2 cellular contexts compared by ENCODE assay signal in the genomic region with DNA sequence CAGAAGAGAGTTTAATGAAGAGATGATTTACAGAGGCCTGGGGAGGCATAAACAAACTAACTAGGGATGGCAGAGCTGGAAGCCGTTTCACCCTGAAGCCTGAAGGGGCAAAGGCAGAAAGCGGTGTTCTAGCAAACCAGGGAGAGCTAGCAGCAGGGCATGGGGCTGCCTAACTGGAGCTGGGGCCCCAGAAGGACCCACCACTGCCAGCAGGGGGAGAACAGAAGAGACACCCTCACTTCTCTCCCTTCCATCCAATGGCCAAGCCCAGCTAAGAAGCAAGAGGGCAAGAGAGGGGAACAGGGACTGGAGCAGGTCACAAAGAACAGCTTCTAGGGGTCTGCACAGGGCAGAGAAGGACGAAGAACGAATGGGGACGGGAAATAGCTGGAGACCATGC.
TF ChIP-seq lines count a peak whose summit lies in the region.

No MANE protein-coding gene starts in this region.

TF ChIP-seq in HEK293, 187 proteins besides CTCF, POLR2A, EP300 and RAD21 (continued from another document):
- TF ChIP-seq, protein P1, sequence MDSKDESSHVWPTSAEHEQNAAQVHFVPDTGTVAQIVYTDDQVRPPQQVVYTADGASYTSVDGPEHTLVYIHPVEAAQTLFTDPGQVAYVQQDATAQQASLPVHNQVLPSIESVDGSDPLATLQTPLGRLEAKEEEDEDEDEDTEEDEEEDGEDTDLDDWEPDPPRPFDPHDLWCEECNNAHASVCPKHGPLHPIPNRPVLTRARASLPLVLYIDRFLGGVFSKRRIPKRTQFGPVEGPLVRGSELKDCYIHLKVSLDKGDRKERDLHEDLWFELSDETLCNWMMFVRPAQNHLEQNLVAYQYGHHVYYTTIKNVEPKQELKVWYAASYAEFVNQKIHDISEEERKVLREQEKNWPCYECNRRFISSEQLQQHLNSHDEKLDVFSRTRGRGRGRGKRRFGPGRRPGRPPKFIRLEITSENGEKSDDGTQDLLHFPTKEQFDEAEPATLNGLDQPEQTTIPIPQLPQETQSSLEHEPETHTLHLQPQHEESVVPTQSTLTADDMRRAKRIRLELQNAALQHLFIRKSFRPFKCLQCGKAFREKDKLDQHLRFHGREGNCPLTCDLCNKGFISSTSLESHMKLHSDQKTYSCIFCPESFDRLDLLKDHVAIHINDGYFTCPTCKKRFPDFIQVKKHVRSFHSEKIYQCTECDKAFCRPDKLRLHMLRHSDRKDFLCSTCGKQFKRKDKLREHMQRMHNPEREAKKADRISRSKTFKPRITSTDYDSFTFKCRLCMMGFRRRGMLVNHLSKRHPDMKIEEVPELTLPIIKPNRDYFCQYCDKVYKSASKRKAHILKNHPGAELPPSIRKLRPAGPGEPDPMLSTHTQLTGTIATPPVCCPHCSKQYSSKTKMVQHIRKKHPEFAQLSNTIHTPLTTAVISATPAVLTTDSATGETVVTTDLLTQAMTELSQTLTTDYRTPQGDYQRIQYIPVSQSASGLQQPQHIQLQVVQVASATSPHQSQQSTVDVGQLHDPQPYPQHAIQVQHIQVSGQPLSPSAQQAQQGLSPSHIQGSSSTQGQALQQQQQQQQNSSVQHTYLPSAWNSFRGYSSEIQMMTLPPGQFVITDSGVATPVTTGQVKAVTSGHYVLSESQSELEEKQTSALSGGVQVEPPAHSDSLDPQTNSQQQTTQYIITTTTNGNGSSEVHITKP (tag by site-specific recombination; IDR thresholded peaks at IDR 0.05), result peak; percentile 59
- TF ChIP-seq ZNF677 (tag by site-specific recombination; IDR thresholded peaks at IDR 0.05) (no peak), FEZF1 (tag by site-specific recombination; IDR thresholded peaks at IDR 0.05) (peak; percentile 27; the same call in 1 of the 2 replicates)
TF ChIP-seq in HEK293: peak in this region for 2.

TF ChIP-seq in WTC11, 78 proteins besides CTCF, POLR2A, EP300 and RAD21 (continued from another document):
- TF ChIP-seq, protein P2, sequence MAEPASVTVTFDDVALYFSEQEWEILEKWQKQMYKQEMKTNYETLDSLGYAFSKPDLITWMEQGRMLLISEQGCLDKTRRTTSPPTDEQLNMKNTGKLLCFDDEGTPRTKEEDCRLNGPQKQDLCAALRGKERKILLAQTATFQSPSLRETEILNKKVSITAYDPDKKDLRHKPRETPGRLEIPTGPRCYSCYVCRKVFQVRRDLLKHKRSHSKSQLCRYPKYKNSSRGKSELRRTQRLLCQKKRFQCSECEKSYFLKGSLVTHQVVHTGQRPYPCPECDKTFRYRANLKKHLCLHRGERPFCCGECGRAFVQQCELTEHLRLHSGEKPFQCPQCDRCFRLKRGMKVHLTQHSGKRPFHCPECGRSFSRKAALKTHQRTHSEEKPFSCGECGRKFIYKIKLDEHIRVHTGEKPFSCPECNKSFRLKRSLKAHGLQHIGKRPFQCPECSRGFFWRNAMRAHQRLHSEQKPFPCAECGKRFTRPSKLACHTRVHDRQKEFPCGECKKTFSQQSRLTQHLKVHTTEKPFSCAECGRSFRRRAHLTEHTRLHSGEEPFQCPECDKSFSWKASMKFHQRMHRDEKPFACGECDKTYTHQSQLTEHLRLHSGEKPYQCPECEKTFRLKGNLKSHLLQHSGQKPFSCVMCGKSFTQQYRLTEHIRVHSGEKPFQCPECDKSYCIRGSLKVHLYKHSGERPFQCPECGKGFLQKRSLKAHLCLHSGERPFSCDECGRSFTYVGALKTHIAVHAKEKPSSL (CRISPR knock-in tag; conservative IDR thresholded peaks at IDR 0.05), result no peak
- TF ChIP-seq, protein P3, sequence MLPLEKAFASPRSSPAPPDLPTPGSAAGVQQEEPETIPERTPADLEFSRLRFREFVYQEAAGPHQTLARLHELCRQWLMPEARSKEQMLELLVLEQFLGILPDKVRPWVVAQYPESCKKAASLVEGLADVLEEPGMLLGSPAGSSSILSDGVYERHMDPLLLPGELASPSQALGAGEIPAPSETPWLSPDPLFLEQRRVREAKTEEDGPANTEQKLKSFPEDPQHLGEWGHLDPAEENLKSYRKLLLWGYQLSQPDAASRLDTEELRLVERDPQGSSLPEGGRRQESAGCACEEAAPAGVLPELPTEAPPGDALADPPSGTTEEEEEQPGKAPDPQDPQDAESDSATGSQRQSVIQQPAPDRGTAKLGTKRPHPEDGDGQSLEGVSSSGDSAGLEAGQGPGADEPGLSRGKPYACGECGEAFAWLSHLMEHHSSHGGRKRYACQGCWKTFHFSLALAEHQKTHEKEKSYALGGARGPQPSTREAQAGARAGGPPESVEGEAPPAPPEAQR (CRISPR knock-in tag; IDR thresholded peaks at IDR 0.05), result no peak
- TF ChIP-seq, protein P4, sequence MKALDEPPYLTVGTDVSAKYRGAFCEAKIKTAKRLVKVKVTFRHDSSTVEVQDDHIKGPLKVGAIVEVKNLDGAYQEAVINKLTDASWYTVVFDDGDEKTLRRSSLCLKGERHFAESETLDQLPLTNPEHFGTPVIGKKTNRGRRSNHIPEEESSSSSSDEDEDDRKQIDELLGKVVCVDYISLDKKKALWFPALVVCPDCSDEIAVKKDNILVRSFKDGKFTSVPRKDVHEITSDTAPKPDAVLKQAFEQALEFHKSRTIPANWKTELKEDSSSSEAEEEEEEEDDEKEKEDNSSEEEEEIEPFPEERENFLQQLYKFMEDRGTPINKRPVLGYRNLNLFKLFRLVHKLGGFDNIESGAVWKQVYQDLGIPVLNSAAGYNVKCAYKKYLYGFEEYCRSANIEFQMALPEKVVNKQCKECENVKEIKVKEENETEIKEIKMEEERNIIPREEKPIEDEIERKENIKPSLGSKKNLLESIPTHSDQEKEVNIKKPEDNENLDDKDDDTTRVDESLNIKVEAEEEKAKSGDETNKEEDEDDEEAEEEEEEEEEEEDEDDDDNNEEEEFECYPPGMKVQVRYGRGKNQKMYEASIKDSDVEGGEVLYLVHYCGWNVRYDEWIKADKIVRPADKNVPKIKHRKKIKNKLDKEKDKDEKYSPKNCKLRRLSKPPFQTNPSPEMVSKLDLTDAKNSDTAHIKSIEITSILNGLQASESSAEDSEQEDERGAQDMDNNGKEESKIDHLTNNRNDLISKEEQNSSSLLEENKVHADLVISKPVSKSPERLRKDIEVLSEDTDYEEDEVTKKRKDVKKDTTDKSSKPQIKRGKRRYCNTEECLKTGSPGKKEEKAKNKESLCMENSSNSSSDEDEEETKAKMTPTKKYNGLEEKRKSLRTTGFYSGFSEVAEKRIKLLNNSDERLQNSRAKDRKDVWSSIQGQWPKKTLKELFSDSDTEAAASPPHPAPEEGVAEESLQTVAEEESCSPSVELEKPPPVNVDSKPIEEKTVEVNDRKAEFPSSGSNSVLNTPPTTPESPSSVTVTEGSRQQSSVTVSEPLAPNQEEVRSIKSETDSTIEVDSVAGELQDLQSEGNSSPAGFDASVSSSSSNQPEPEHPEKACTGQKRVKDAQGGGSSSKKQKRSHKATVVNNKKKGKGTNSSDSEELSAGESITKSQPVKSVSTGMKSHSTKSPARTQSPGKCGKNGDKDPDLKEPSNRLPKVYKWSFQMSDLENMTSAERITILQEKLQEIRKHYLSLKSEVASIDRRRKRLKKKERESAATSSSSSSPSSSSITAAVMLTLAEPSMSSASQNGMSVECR (CRISPR knock-in tag; IDR thresholded peaks at IDR 0.05; ENCODE audit: borderline replicate concordance), result no peak
- TF ChIP-seq FOXP1 (CRISPR knock-in tag; IDR thresholded peaks at IDR 0.05; ENCODE audit: borderline replicate concordance) (no peak), ZNF671 (CRISPR knock-in tag; IDR thresholded peaks at IDR 0.05) (no peak), CREB1 (CRISPR knock-in tag; IDR thresholded peaks at IDR 0.05) (no peak), NFE2L1 (CRISPR knock-in tag; IDR thresholded peaks at IDR 0.05) (no peak)
- TF ChIP-seq, protein P5, sequence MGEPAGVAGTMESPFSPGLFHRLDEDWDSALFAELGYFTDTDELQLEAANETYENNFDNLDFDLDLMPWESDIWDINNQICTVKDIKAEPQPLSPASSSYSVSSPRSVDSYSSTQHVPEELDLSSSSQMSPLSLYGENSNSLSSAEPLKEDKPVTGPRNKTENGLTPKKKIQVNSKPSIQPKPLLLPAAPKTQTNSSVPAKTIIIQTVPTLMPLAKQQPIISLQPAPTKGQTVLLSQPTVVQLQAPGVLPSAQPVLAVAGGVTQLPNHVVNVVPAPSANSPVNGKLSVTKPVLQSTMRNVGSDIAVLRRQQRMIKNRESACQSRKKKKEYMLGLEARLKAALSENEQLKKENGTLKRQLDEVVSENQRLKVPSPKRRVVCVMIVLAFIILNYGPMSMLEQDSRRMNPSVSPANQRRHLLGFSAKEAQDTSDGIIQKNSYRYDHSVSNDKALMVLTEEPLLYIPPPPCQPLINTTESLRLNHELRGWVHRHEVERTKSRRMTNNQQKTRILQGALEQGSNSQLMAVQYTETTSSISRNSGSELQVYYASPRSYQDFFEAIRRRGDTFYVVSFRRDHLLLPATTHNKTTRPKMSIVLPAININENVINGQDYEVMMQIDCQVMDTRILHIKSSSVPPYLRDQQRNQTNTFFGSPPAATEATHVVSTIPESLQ (CRISPR knock-in tag; IDR thresholded peaks at IDR 0.05), result no peak
- TF ChIP-seq, protein P6, sequence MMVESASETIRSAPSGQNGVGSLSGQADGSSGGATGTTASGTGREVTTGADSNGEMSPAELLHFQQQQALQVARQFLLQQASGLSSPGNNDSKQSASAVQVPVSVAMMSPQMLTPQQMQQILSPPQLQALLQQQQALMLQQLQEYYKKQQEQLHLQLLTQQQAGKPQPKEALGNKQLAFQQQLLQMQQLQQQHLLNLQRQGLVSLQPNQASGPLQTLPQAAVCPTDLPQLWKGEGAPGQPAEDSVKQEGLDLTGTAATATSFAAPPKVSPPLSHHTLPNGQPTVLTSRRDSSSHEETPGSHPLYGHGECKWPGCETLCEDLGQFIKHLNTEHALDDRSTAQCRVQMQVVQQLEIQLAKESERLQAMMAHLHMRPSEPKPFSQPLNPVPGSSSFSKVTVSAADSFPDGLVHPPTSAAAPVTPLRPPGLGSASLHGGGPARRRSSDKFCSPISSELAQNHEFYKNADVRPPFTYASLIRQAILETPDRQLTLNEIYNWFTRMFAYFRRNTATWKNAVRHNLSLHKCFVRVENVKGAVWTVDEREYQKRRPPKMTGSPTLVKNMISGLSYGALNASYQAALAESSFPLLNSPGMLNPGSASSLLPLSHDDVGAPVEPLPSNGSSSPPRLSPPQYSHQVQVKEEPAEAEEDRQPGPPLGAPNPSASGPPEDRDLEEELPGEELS (CRISPR knock-in tag; IDR thresholded peaks at IDR 0.05), result no peak
- TF ChIP-seq, protein P7, sequence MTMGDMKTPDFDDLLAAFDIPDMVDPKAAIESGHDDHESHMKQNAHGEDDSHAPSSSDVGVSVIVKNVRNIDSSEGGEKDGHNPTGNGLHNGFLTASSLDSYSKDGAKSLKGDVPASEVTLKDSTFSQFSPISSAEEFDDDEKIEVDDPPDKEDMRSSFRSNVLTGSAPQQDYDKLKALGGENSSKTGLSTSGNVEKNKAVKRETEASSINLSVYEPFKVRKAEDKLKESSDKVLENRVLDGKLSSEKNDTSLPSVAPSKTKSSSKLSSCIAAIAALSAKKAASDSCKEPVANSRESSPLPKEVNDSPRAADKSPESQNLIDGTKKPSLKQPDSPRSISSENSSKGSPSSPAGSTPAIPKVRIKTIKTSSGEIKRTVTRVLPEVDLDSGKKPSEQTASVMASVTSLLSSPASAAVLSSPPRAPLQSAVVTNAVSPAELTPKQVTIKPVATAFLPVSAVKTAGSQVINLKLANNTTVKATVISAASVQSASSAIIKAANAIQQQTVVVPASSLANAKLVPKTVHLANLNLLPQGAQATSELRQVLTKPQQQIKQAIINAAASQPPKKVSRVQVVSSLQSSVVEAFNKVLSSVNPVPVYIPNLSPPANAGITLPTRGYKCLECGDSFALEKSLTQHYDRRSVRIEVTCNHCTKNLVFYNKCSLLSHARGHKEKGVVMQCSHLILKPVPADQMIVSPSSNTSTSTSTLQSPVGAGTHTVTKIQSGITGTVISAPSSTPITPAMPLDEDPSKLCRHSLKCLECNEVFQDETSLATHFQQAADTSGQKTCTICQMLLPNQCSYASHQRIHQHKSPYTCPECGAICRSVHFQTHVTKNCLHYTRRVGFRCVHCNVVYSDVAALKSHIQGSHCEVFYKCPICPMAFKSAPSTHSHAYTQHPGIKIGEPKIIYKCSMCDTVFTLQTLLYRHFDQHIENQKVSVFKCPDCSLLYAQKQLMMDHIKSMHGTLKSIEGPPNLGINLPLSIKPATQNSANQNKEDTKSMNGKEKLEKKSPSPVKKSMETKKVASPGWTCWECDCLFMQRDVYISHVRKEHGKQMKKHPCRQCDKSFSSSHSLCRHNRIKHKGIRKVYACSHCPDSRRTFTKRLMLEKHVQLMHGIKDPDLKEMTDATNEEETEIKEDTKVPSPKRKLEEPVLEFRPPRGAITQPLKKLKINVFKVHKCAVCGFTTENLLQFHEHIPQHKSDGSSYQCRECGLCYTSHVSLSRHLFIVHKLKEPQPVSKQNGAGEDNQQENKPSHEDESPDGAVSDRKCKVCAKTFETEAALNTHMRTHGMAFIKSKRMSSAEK (CRISPR knock-in tag; IDR thresholded peaks at IDR 0.05; ENCODE audit: borderline replicate concordance), result no peak
- TF ChIP-seq, protein P8, sequence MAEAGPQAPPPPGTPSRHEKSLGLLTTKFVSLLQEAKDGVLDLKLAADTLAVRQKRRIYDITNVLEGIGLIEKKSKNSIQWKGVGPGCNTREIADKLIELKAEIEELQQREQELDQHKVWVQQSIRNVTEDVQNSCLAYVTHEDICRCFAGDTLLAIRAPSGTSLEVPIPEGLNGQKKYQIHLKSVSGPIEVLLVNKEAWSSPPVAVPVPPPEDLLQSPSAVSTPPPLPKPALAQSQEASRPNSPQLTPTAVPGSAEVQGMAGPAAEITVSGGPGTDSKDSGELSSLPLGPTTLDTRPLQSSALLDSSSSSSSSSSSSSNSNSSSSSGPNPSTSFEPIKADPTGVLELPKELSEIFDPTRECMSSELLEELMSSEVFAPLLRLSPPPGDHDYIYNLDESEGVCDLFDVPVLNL (CRISPR knock-in tag; IDR thresholded peaks at IDR 0.05; ENCODE audit: borderline replicate concordance, low read depth), result no peak
